29 cellular contexts compared by ENCODE assay signal in the genomic region with DNA sequence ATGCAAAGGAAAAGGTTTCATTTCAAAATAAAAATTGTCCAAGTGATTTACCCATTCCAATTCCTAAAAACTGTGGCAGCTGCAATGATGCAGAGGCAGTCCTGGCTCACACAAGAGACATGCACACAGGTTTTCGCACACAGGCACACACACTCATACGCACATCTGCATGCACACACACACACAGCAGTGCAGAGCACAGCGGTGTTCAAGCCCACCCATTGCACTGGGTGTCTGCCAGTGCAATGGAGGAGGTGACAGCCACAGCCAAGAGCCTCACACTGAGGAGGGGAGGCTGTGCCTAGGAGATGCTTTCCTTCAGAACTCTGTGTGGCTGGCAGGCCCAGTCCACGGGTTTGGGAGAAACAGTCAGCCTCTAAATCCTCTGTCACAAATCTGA.
"Had no signal": no experiment of that assay in that cellular context is flagged by ENCODE, and none has a peak within 500 bp of the region (broad histone marks: within the 10 kb centered on the region; RNA-seq: fewer than 3 reads in every experiment).

No MANE protein-coding gene starts in this region.

- DNase-seq: activated CD4-positive, alpha-beta T cell treated with anti-CD3 and anti-CD28 coated beads, Interleukin-2, amount 10 ng/mL, durations not matched to agents 24 days and 14 days; activated CD4-positive, alpha-beta T cell treated with anti-CD3 and anti-CD28 coated beads, Interleukin-2, amount 50 U/mL, for 4 hours; activated CD8-positive, alpha-beta T cell treated with anti-CD3 and anti-CD28 coated beads for 36 hours; activated gamma-delta T cell; activated naive CD4-positive, alpha-beta T cell treated with Interleukin-2 at 50 U/mL for 16 hours; activated naive CD8-positive, alpha-beta T cell treated with anti-CD3 and anti-CD28 coated beads, Interleukin-2, amount 10 ng/mL, durations not matched to agents 7 days and 5 days; activated T-cell treated with anti-CD3 and anti-CD28 coated beads, Interleukin-2, amount 50 U/mL, for 24 hours; brain microvascular endothelial cell; central memory CD4-positive, alpha-beta T cell; Kasumi-1; KG1; MG63; NCI-H1048; NCI-H1436 treated with DMSO at 0.1 percent for 48 hours; NCI-H187; NCI-H2029 treated with DMSO at 0.1 percent for 48 hours; NCI-H2107; NCI-H2171; NCI-H510A; NCI-H526; NCI-H748 treated with DMSO at 0.1 percent for 48 hours; NK-92 treated with Interleukin-12 subunit alpha and Interleukin-12 subunit beta, amount 100 ng/mL, for 24 hours; PC-3; Peyer's patch; RPMI8226; SHP77 treated with DMSO at 0.1 percent for 48 hours; SK-N-SH had no signal

- H3K4me2 ChIP-seq: SK-N-SH had no signal

- H3K36me3 ChIP-seq: brain microvascular endothelial cell, MG63, Peyer's patch, SJSA1 had no signal

- FAIRE-seq: TTC549 had no signal

- ATAC-seq: activated CD8-positive, alpha-beta T cell treated with anti-CD3 and anti-CD28 coated beads for 36 hours; PC-3 had no signal

- H3K4me3 ChIP-seq: MG63, Peyer's patch, SJSA1 had no signal

- H3K27me3 ChIP-seq: brain microvascular endothelial cell, MG63, Peyer's patch had no signal

- H3K9me3 ChIP-seq: MG63, Peyer's patch, SJSA1, SK-N-SH had no signal

- H3K27ac ChIP-seq: brain microvascular endothelial cell, Peyer's patch, SJSA1 had no signal

- H3K4me1 ChIP-seq: Peyer's patch, SJSA1 had no signal

- H3K9ac ChIP-seq: SK-N-SH had no signal
